In genomic region chr2:170930132-170931109, GRCh38 we compare ENCODE assay signal across 1 cellular context.
A peak's percentile ranks its signal among the peaks of the same experiment; 100 is the strongest.
TF ChIP-seq lines count a peak whose summit lies in the region.

No MANE protein-coding gene starts in this region.

TF ChIP-seq in K562, 482 proteins besides CTCF, POLR2A, EP300 and RAD21 (continued from another document and continues in another):
- peak in 1 of 2 experiments; percentile 74; a peak in 2 of 4 replicates for TF ChIP-seq TEAD1 (CRISPR knock-in tag; IDR thresholded peaks at IDR 0.05)
- TF ChIP-seq ZHX1 (conservative IDR thresholded peaks at IDR 0.05; ENCODE audit: low read length): no peak
- no peak for TF ChIP-seq ZNF445 (CRISPR knock-in tag; IDR thresholded peaks at IDR 0.05; ENCODE audit: low read depth)
- no peak for TF ChIP-seq ZFX (CRISPR knock-in tag; IDR thresholded peaks at IDR 0.05)
- peak; percentile 38; the same call in 1 of the 2 replicates for TF ChIP-seq CREB1 (IDR thresholded peaks at IDR 0.05)
- no peak; the same call in 1 of the 2 replicates for TF ChIP-seq CREB1 (CRISPR knock-in tag; IDR thresholded peaks at IDR 0.05)
- no peak for TF ChIP-seq ZNF175 (CRISPR knock-in tag; IDR thresholded peaks at IDR 0.05; ENCODE audit: low read depth)
- no peak; the same call in 1 of the 2 replicates for TF ChIP-seq ZNF589 (CRISPR knock-in tag; IDR thresholded peaks at IDR 0.05; ENCODE audit: low read depth)
- no peak for TF ChIP-seq CREB5 (CRISPR knock-in tag; IDR thresholded peaks at IDR 0.05)
- TF ChIP-seq SMAD3 (CRISPR knock-in tag; conservative IDR thresholded peaks at IDR 0.05): no peak
- TF ChIP-seq CREB3L1 (IDR thresholded peaks at IDR 0.05; ENCODE audit: borderline replicate concordance, low read depth): no peak
- TF ChIP-seq RBM25 (IDR thresholded peaks at IDR 0.05; ENCODE audit: low read depth, low read length, severe bottlenecking): no peak
- TF ChIP-seq TEAD4 (IDR thresholded peaks at IDR 0.05; ENCODE audit: low read length): peak; percentile 55
- no peak for TF ChIP-seq TEAD4 (CRISPR knock-in tag; IDR thresholded peaks at IDR 0.05; ENCODE audit: borderline replicate concordance)
- no peak for TF ChIP-seq ZBTB49 (CRISPR knock-in tag; IDR thresholded peaks at IDR 0.05; ENCODE audit: borderline replicate concordance)
- no peak for TF ChIP-seq HDGF (IDR thresholded peaks at IDR 0.05)
- no peak for TF ChIP-seq MYNN (IDR thresholded peaks at IDR 0.05)
- TF ChIP-seq MYNN (CRISPR knock-in tag; IDR thresholded peaks at IDR 0.05): no peak
- no peak for TF ChIP-seq ZNF324 (CRISPR knock-in tag; IDR thresholded peaks at IDR 0.05)
- TF ChIP-seq FOXM1 (IDR thresholded peaks at IDR 0.05; ENCODE audit: low read depth): no peak
- no peak for TF ChIP-seq FOXM1 (CRISPR knock-in tag; IDR thresholded peaks at IDR 0.05; ENCODE audit: low read depth)
- 0 out of 4 replicates have a peak, but pooled peaks of 1 of the 2 experiments have one; percentile 34 for TF ChIP-seq TBL1XR1 (IDR thresholded peaks at IDR 0.05; ENCODE audit: low read length in 2 of 2)
- TF ChIP-seq ETS1 (conservative IDR thresholded peaks at IDR 0.05; ENCODE audit: control insufficient read depth, low read depth, low read length): peak; percentile 17; the same call in 1 of the 2 replicates
- no peak for TF ChIP-seq ZNF449 (CRISPR knock-in tag; IDR thresholded peaks at IDR 0.05)
- no peak for TF ChIP-seq HDAC6 (IDR thresholded peaks at IDR 0.05; ENCODE audit: low read depth, low read length)
- TF ChIP-seq ZNF561 (CRISPR knock-in tag; conservative IDR thresholded peaks at IDR 0.05): no peak
- no peak for TF ChIP-seq ZNF778 (CRISPR knock-in tag; IDR thresholded peaks at IDR 0.05)
- no peak for TF ChIP-seq DMBX1 (CRISPR knock-in tag; IDR thresholded peaks at IDR 0.05; ENCODE audit: borderline replicate concordance)
- TF ChIP-seq HNRNPH1 (optimal IDR thresholded peaks at IDR 0.05; ENCODE audit: low read depth, low read length): no peak
- TF ChIP-seq ZNF224 (CRISPR knock-in tag; IDR thresholded peaks at IDR 0.05): no peak
- TF ChIP-seq ZFP1 (CRISPR knock-in tag; IDR thresholded peaks at IDR 0.05): no peak
- no peak for TF ChIP-seq RERE (CRISPR knock-in tag; IDR thresholded peaks at IDR 0.05; ENCODE audit: borderline replicate concordance)
- TF ChIP-seq ZBTB11 (CRISPR knock-in tag; IDR thresholded peaks at IDR 0.05): peak; percentile 88 to 98 (median 92)
- peak; percentile 60 for TF ChIP-seq NKRF (IDR thresholded peaks at IDR 0.05; ENCODE audit: borderline replicate concordance)
- TF ChIP-seq HDAC1 (IDR thresholded peaks at IDR 0.05): peak in 1 of 2 experiments; percentile 54; a peak in 1 of 4 replicates
- TF ChIP-seq CXXC5 (CRISPR knock-in tag; IDR thresholded peaks at IDR 0.05): no peak
- no peak for TF ChIP-seq CBX5 (IDR thresholded peaks at IDR 0.05; ENCODE audit: borderline replicate concordance, low read depth)
- TF ChIP-seq OTX1 (CRISPR knock-in tag; IDR thresholded peaks at IDR 0.05): no peak
- no peak for TF ChIP-seq MAFF (IDR thresholded peaks at IDR 0.05; ENCODE audit: low read length)
